20 cellular contexts compared by ENCODE assay signal in the genomic region with DNA sequence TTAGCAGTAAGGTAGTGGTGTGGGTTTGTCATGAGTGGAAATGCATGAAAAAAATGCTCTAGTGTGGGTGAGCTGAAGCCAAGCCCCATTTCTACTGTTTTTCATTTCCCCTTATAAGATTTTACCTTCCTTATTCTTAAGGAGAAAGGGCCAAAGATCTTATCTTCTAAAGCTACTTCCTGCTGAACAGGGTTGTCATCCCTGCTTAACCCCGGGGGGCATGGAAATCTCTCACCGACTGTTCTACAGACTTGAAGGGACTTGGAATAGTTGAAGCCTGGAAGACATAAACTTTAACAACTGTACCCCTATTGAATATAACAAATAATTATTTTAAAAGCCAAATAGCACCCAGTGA. TPM values are rescaled to one million over a fixed set of nuclear protein-coding genes. Genes with fewer than 3 reads are reported as not detected.
A peak's percentile ranks its signal among the peaks of the same experiment; 100 is the strongest.
DNase-seq lines count a peak whose midpoint lies in the region; ATAC-seq and TF ChIP-seq lines count a peak whose summit lies in the region.
"Had no signal": no experiment of that assay in that cellular context is flagged by ENCODE, and none has a peak within 500 bp of the region (broad histone marks: within the 10 kb centered on the region; RNA-seq: fewer than 3 reads in every experiment).

No MANE protein-coding gene starts in this region.

- no peaks in the 10 kb centered on the region for H3K27me3 Mint-ChIP-seq in mesothelial cell of epicardium (ENCODE audit: low read depth)
- peaks cover 19% of the 10 kb centered on the region for H3K27me3 Mint-ChIP-seq in GM23338 (ENCODE audit: insufficient read depth, low read depth, poor library complexity)

- H3K9me2 ChIP-seq in GM23338 (ENCODE audit: insufficient read depth), result no peaks in the 10 kb centered on the region

- DNase-seq in DMS 273 (lab: John Stamatoyannopoulos, UW; ENCODE audit: unreplicated experiment) (peak; percentile 14), DMS 273 treated with DMSO at 0.1 percent for 48 hours (lab: John Stamatoyannopoulos, UW) (no peak), H7 (peak; percentile 15), SK-N-MC (ENCODE audit: low read depth, low spot score) (no peak), mesothelial cell of epicardium (ENCODE audit: low spot score in 2 of 2, unreplicated experiment in 2 of 2) (no peak), GM23338 (ENCODE audit: low spot score) (no peak), kidney glomerular epithelial cell (lab: John Stamatoyannopoulos, UW) (no peak), iPS-NIHi11 (ENCODE audit: low spot score) (no peak)
- DNase-seq: 8988T; activated CD8-positive, alpha-beta memory T cell treated with anti-CD3 and anti-CD28 coated beads for 24 hours; activated gamma-delta T cell; cortex of kidney; heart left ventricle; left colon; NCI-H187 treated with DMSO at 0.1 percent for 48 hours; NCI-H526 treated with DMSO at 0.1 percent for 48 hours; retina; stimulated activated CD4-positive, alpha-beta T cell treated with anti-CD3 and anti-CD28 coated beads, Interleukin-1b, Interleukin-23, amount 100 ng/mL, for 48 hours; T-helper 9 cell; thyroid gland had no signal

- H2AFZ ChIP-seq in GM23338, result no peak overlapping the region

- H3K4me1 ChIP-seq in GM23338 (ENCODE audit: insufficient read depth), result peaks cover 24% of the 10 kb centered on the region

- H3K4me3 Mint-ChIP-seq in mesothelial cell of epicardium, result no peak overlapping the region
- H3K4me3 Mint-ChIP-seq in GM23338, result no peak overlapping the region; the same call in 2 of the 3 replicates

- H3F3A ChIP-seq in GM23338 (replicated peaks; ENCODE audit: low read depth), result 0 out of 2 replicates have a peak, but pooled peaks cover 5% of the 10 kb centered on the region

- no peak for TF ChIP-seq CTCF in mesothelial cell of epicardium (IDR thresholded peaks at IDR 0.05; ENCODE audit: unreplicated experiment)
- no peak for TF ChIP-seq CTCF in GM23338 (conservative IDR thresholded peaks at IDR 0.05; ENCODE audit: low read depth in 2 of 2)

- H3K36me3 ChIP-seq in H7 (replicated peaks; ENCODE audit: control insufficient read depth, insufficient read depth, low read length), result no peaks in the 10 kb centered on the region
- peaks cover 12% of the 10 kb centered on the region for H3K36me3 ChIP-seq in SK-N-MC (ENCODE audit: insufficient read depth, low read length)
- H3K36me3 ChIP-seq in GM23338 (ENCODE audit: insufficient read depth), result no peaks in the 10 kb centered on the region
- H3K36me3 ChIP-seq: heart left ventricle, thyroid gland had no signal

- peak overlapping the region; percentile 70 for H3K27ac ChIP-seq in SK-N-MC
- H3K27ac ChIP-seq in GM23338 (ENCODE audit: low read depth), result no peak overlapping the region
- H3K27ac ChIP-seq: thyroid gland had no signal

- H3K9me3 Mint-ChIP-seq in mesothelial cell of epicardium (peaks cover 2% of the 10 kb centered on the region), GM23338 (no peaks in the 10 kb centered on the region; the same call in 2 of the 3 replicates)

- no peak overlapping the region for H3K9ac ChIP-seq in SK-N-MC (ENCODE audit: insufficient read length)

- no peak for ATAC-seq in GM23338
- ATAC-seq: heart left ventricle, left colon had no signal

- no peaks in the 10 kb centered on the region for H3K9me3 ChIP-seq in SK-N-MC (ENCODE audit: low read depth, low read length)
- H3K9me3 ChIP-seq: heart left ventricle, thyroid gland had no signal

- H3K27me3 ChIP-seq in H7 (ENCODE audit: control insufficient read depth, insufficient read depth, low read length) (no peaks in the 10 kb centered on the region), GM23338 (ENCODE audit: insufficient read depth) (no peaks in the 10 kb centered on the region)
- H3K27me3 ChIP-seq: heart left ventricle, thyroid gland had no signal

- H3K27ac Mint-ChIP-seq in mesothelial cell of epicardium, result peak overlapping the region; percentile 94
- no peak overlapping the region for H3K27ac Mint-ChIP-seq in GM23338

- no peaks in the 10 kb centered on the region for H4K20me1 ChIP-seq in GM23338 (replicated peaks; ENCODE audit: insufficient read depth)

- peaks cover 29% of the 10 kb centered on the region for H3K79me2 ChIP-seq in GM23338 (replicated peaks; ENCODE audit: insufficient read depth)

- H3K36me3 Mint-ChIP-seq in mesothelial cell of epicardium (peaks cover 10% of the 10 kb centered on the region), GM23338 (ENCODE audit: low read depth) (peaks cover 8% of the 10 kb centered on the region; the same call in 2 of the 3 replicates)

- no peak overlapping the region for H3K4me2 ChIP-seq in GM23338

- H3K4me1 Mint-ChIP-seq in mesothelial cell of epicardium (peaks cover 40% of the 10 kb centered on the region), GM23338 (peaks cover 40% of the 10 kb centered on the region)

- H3K4me3 ChIP-seq in H7 (ENCODE audit: insufficient read depth, low read depth, low read length) (no peak overlapping the region), SK-N-MC (peak overlapping the region; percentile 2), GM23338 (no peak overlapping the region)
- H3K4me3 ChIP-seq: heart left ventricle, thyroid gland had no signal

TF ChIP-seq in GM23338, 12 proteins besides CTCF, POLR2A, EP300 and RAD21:
- TF ChIP-seq EZH2 (IDR thresholded peaks at IDR 0.05; ENCODE audit: low read depth, unreplicated experiment) (no peak), ZNF331 (CRISPR knock-in tag; IDR thresholded peaks at IDR 0.05; ENCODE audit: low read depth) (no peak)

RNA-seq across cellular contexts. Expression of a gene that starts 1.6 kb away (rescaled TPM):
- 64.2 and 73.3 TPM in 2 replicates for total RNA-seq in H7 (2014; rRNA removed; shearing (Covaris generic))
- total RNA-seq in mesothelial cell of epicardium, result 56.1 to 56.5 TPM (median 56.1 TPM) in 3 replicates
- 88.3 and 94.3 TPM in 2 replicates for total RNA-seq in GM23338 (2014; rRNA removed; shearing (Covaris generic))
- 44.4 and 56.5 TPM in 2 replicates for polyA plus RNA-seq in GM23338 (2016; fragmentation: Nextera tagmentation; extraction: Ambion mirVana)

RNA-seq across cellular contexts. Expression of a gene that starts 19.3 kb away (rescaled TPM):
- total RNA-seq in H7 (2014; rRNA removed; shearing (Covaris generic)), result 9.1 and 17.7 TPM in 2 replicates
- 15.4 to 17.1 TPM (median 16.8 TPM) in 3 replicates for total RNA-seq in mesothelial cell of epicardium
- 18.8 and 20.7 TPM in 2 replicates for total RNA-seq in GM23338 (2014; rRNA removed; shearing (Covaris generic))
- 23.0 and 28.3 TPM in 2 replicates for polyA plus RNA-seq in GM23338 (2016; fragmentation: Nextera tagmentation; extraction: Ambion mirVana)

RNA-seq across cellular contexts. Expression of a gene that starts 49.3 kb away (rescaled TPM):
- 98.5 and 116 TPM in 2 replicates for total RNA-seq in H7 (2014; rRNA removed; shearing (Covaris generic))
- 95.8 to 101 TPM (median 97.6 TPM) in 3 replicates for total RNA-seq in mesothelial cell of epicardium
- total RNA-seq in GM23338 (2014; rRNA removed; shearing (Covaris generic)), result 172 and 197 TPM in 2 replicates
- 135 and 141 TPM in 2 replicates for polyA plus RNA-seq in GM23338 (2016; fragmentation: Nextera tagmentation; extraction: Ambion mirVana)

Comparison
In these comparisons a context has a peak if more than half of its experiments do, and no peak if none do; other contexts are left out.
1. DNase-seq: peak in DMS 273 (single experiment) and H7 (single experiment); none in DMS 273 treated with DMSO at 0.1 percent for 48 hours (single experiment), SK-N-MC (single experiment), mesothelial cell of epicardium (0 of 2), GM23338 (single experiment), kidney glomerular epithelial cell (single experiment) and iPS-NIHi11 (single experiment).